34 cellular contexts compared by ENCODE assay signal in the genomic region with DNA sequence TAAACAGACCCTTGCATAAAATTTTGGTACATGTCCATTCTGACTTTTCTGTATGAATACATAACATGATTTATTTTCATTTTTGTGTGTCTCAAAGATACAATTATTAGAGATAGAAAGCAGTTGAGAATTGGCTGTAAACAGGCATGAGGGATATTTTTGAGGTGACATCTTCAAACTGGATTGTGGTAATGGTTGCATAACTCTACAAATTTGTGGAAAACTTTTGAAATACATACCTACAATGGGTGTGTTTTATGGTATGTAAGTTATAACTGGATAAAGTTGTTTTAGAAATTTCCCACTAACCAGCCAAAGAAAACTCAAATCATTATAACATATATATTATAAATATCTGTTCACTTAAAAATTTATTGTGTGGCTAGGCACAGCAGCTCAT. TPM values are rescaled to one million over a fixed set of nuclear protein-coding genes. Genes with fewer than 3 reads are reported as not detected.
"Had no signal": no experiment of that assay in that cellular context is flagged by ENCODE, and none has a peak within 500 bp of the region (broad histone marks: within the 10 kb centered on the region; RNA-seq: fewer than 3 reads in every experiment).

No MANE protein-coding gene starts in this region.

- H3K36me3 Mint-ChIP-seq: activated CD4-positive, alpha-beta memory T cell treated with anti-CD3 and anti-CD28 coated beads for 36 hours; activated CD8-positive, alpha-beta memory T cell treated with anti-CD3 and anti-CD28 coated beads, Interleukin-2, amount 10 ng/mL, durations not matched to agents 7 days and 5 days; activated naive CD4-positive, alpha-beta T cell treated with anti-CD3 and anti-CD28 coated beads, Interleukin-2, amount 50 U/mL, for 24 hours; activated naive CD8-positive, alpha-beta T cell treated with anti-CD3 and anti-CD28 coated beads for 36 hours had no signal

- H3K27me3 ChIP-seq: brain microvascular endothelial cell, esophagus squamous epithelium, gastroesophageal sphincter, heart right ventricle, hepatocyte had no signal

- H3K4me1 Mint-ChIP-seq: activated CD4-positive, alpha-beta T cell treated with anti-CD3 and anti-CD28 coated beads for 36 hours; activated CD4-positive, alpha-beta T cell treated with anti-CD3 and anti-CD28 coated beads, Interleukin-2, amount 10 ng/mL, durations not matched to agents 24 days and 14 days; activated CD8-positive, alpha-beta memory T cell treated with anti-CD3 and anti-CD28 coated beads, Interleukin-2, amount 10 ng/mL, durations not matched to agents 7 days and 5 days; activated naive CD4-positive, alpha-beta T cell treated with anti-CD3 and anti-CD28 coated beads, Interleukin-2, amount 50 U/mL, for 24 hours; activated naive CD8-positive, alpha-beta T cell treated with anti-CD3 and anti-CD28 coated beads for 36 hours; activated naive CD8-positive, alpha-beta T cell treated with anti-CD3 and anti-CD28 coated beads, Interleukin-2, amount 50 U/mL, for 24 hours; central memory CD8-positive, alpha-beta T cell had no signal

- H3K27ac ChIP-seq: brain microvascular endothelial cell, coronary artery, dorsolateral prefrontal cortex, epithelial cell of prostate, esophagus squamous epithelium, gastroesophageal sphincter, heart right ventricle, hepatocyte had no signal

- H3K79me2 ChIP-seq: hepatocyte had no signal

- H3K9me3 ChIP-seq: esophagus squamous epithelium, gastroesophageal sphincter, heart right ventricle had no signal

- H3K4me3 ChIP-seq: coronary artery, dorsolateral prefrontal cortex, esophagus squamous epithelium, gastroesophageal sphincter, heart right ventricle, hepatocyte had no signal

- DNase-seq: activated CD4-positive, alpha-beta memory T cell treated with anti-CD3 and anti-CD28 coated beads for 36 hours; activated CD4-positive, alpha-beta T cell treated with anti-CD3 and anti-CD28 coated beads for 36 hours; activated CD4-positive, alpha-beta T cell treated with anti-CD3 and anti-CD28 coated beads, Interleukin-2, amount 10 ng/mL, durations not matched to agents 24 days and 14 days; activated CD4-positive, CD25-positive, alpha-beta regulatory T cell; activated CD4-positive, CD25-positive, alpha-beta regulatory T cell treated with anti-CD3 and anti-CD28 coated beads, Interleukin-2, amount 50 U/mL, for 72 hours; activated CD8-positive, alpha-beta memory T cell treated with anti-CD3 and anti-CD28 coated beads, Interleukin-2, amount 10 ng/mL, durations not matched to agents 7 days and 5 days; activated CD8-positive, alpha-beta memory T cell treated with anti-CD3 and anti-CD28 coated beads, Interleukin-2, amount 50 U/mL, for 4 hours; activated CD8-positive, alpha-beta T cell treated with anti-CD3 and anti-CD28 coated beads, Interleukin-2, amount 10 ng/mL, durations not matched to agents 7 days and 5 days; activated effector memory CD4-positive, alpha-beta T cell treated with anti-CD3 and anti-CD28 coated beads, Interleukin-2, amount 50 U/mL, for 16 hours; activated naive CD4-positive, alpha-beta T cell treated with anti-CD3 and anti-CD28 coated beads for 36 hours; activated naive CD8-positive, alpha-beta T cell treated with anti-CD3 and anti-CD28 coated beads for 36 hours; activated naive CD8-positive, alpha-beta T cell treated with anti-CD3 and anti-CD28 coated beads, Interleukin-2, amount 50 U/mL, for 24 hours; activated T-cell treated with anti-CD3 and anti-CD28 coated beads, Interleukin-2, amount 50 U/mL, for 1 hour; activated T-cell treated with anti-CD3 and anti-CD28 coated beads, Interleukin-2, amount 50 U/mL, for 48 hours; amniotic stem cell; anterior cingulate cortex; brain microvascular endothelial cell; dorsolateral prefrontal cortex; effector memory CD4-positive, alpha-beta T cell; endodermal cell; esophagus squamous epithelium; foreskin melanocyte; heart right ventricle; T-helper 2 cell had no signal

- H3K27ac Mint-ChIP-seq: activated CD4-positive, alpha-beta memory T cell treated with anti-CD3 and anti-CD28 coated beads for 36 hours; activated CD4-positive, alpha-beta T cell treated with anti-CD3 and anti-CD28 coated beads for 36 hours; activated CD4-positive, alpha-beta T cell treated with anti-CD3 and anti-CD28 coated beads, Interleukin-2, amount 10 ng/mL, durations not matched to agents 24 days and 14 days; activated CD8-positive, alpha-beta memory T cell treated with anti-CD3 and anti-CD28 coated beads, Interleukin-2, amount 10 ng/mL, durations not matched to agents 7 days and 5 days; activated CD8-positive, alpha-beta T cell treated with anti-CD3 and anti-CD28 coated beads, Interleukin-2, amount 10 ng/mL, durations not matched to agents 7 days and 5 days; activated naive CD4-positive, alpha-beta T cell treated with anti-CD3 and anti-CD28 coated beads for 36 hours; activated naive CD4-positive, alpha-beta T cell treated with anti-CD3 and anti-CD28 coated beads, Interleukin-2, amount 50 U/mL, for 24 hours; activated naive CD8-positive, alpha-beta T cell treated with anti-CD3 and anti-CD28 coated beads for 36 hours; activated naive CD8-positive, alpha-beta T cell treated with anti-CD3 and anti-CD28 coated beads, Interleukin-2, amount 50 U/mL, for 24 hours; activated T-helper 1 cell treated with anti-CD3 and anti-CD28 coated beads, Interleukin-12 subunit alpha, Interleukin-12 subunit beta, Interleukin-2, Interleukin-4 antibody, amounts not matched to agents 30 ng/mL and 10 ng/mL and 1 ng/mL, durations not matched to agents 14 hours and 24 hours and 36 hours; activated T-helper 2 cell treated with anti-CD3 and anti-CD28 coated beads, Interferon-gamma antibody, Interleukin-2, Interleukin-4, amounts not matched to agents 10 μg/mL and 5 μg/mL and 100 μg/mL, durations not matched to agents 14 hours and 24 hours and 36 hours; dendritic cell treated with granulocyte-macrophage colony-stimulating factor and Interleukin-4, amounts not matched to agents 40 ng/mL and 50 ng/mL, for 4 days; endodermal cell had no signal

- ATAC-seq: activated CD4-positive, alpha-beta T cell treated with anti-CD3 and anti-CD28 coated beads for 36 hours; activated CD8-positive, alpha-beta memory T cell treated with anti-CD3 and anti-CD28 coated beads, Interleukin-2, amount 10 ng/mL, durations not matched to agents 7 days and 5 days; activated CD8-positive, alpha-beta T cell treated with anti-CD3 and anti-CD28 coated beads, Interleukin-2, amount 10 ng/mL, durations not matched to agents 7 days and 5 days; activated naive CD8-positive, alpha-beta T cell treated with anti-CD3 and anti-CD28 coated beads, Interleukin-2, amount 50 U/mL, for 24 hours; gastroesophageal sphincter; heart right ventricle had no signal

- H3K36me3 ChIP-seq: brain microvascular endothelial cell, esophagus squamous epithelium, gastroesophageal sphincter, heart right ventricle had no signal

- H3K4me3 Mint-ChIP-seq: activated CD4-positive, alpha-beta memory T cell treated with anti-CD3 and anti-CD28 coated beads for 36 hours; activated CD4-positive, alpha-beta T cell treated with anti-CD3 and anti-CD28 coated beads for 36 hours; activated CD4-positive, alpha-beta T cell treated with anti-CD3 and anti-CD28 coated beads, Interleukin-2, amount 10 ng/mL, durations not matched to agents 24 days and 14 days; activated CD8-positive, alpha-beta memory T cell treated with anti-CD3 and anti-CD28 coated beads, Interleukin-2, amount 10 ng/mL, durations not matched to agents 7 days and 5 days; activated CD8-positive, alpha-beta T cell treated with anti-CD3 and anti-CD28 coated beads, Interleukin-2, amount 10 ng/mL, durations not matched to agents 7 days and 5 days; activated naive CD4-positive, alpha-beta T cell treated with anti-CD3 and anti-CD28 coated beads for 36 hours; activated naive CD4-positive, alpha-beta T cell treated with anti-CD3 and anti-CD28 coated beads, Interleukin-2, amount 50 U/mL, for 24 hours; activated naive CD8-positive, alpha-beta T cell treated with anti-CD3 and anti-CD28 coated beads for 36 hours; activated naive CD8-positive, alpha-beta T cell treated with anti-CD3 and anti-CD28 coated beads, Interleukin-2, amount 50 U/mL, for 24 hours; activated T-helper 1 cell treated with anti-CD3 and anti-CD28 coated beads, Interleukin-12 subunit alpha, Interleukin-12 subunit beta, Interleukin-2, Interleukin-4 antibody, amounts not matched to agents 30 ng/mL and 10 ng/mL and 1 ng/mL, durations not matched to agents 14 hours and 24 hours and 36 hours; central memory CD8-positive, alpha-beta T cell; dendritic cell treated with granulocyte-macrophage colony-stimulating factor and Interleukin-4, amounts not matched to agents 40 ng/mL and 50 ng/mL, for 4 days; endodermal cell had no signal

- H2AFZ ChIP-seq: hepatocyte had no signal

- H3K4me1 ChIP-seq: esophagus squamous epithelium, gastroesophageal sphincter had no signal

- H3K9me3 Mint-ChIP-seq: activated CD4-positive, alpha-beta memory T cell treated with anti-CD3 and anti-CD28 coated beads for 36 hours; activated CD4-positive, alpha-beta T cell treated with anti-CD3 and anti-CD28 coated beads, Interleukin-2, amount 10 ng/mL, durations not matched to agents 24 days and 14 days; activated naive CD4-positive, alpha-beta T cell treated with anti-CD3 and anti-CD28 coated beads for 36 hours; activated naive CD8-positive, alpha-beta T cell treated with anti-CD3 and anti-CD28 coated beads for 36 hours; activated naive CD8-positive, alpha-beta T cell treated with anti-CD3 and anti-CD28 coated beads, Interleukin-2, amount 50 U/mL, for 24 hours; activated T-helper 1 cell treated with anti-CD3 and anti-CD28 coated beads, Interleukin-12 subunit alpha, Interleukin-12 subunit beta, Interleukin-2, Interleukin-4 antibody, amounts not matched to agents 30 ng/mL and 10 ng/mL and 1 ng/mL, durations not matched to agents 14 hours and 24 hours and 36 hours; activated T-helper 2 cell treated with anti-CD3 and anti-CD28 coated beads, Interferon-gamma antibody, Interleukin-2, Interleukin-4, amounts not matched to agents 10 μg/mL and 5 μg/mL and 100 μg/mL, durations not matched to agents 14 hours and 24 hours and 36 hours; central memory CD8-positive, alpha-beta T cell; endodermal cell had no signal

- H3K27me3 Mint-ChIP-seq: activated CD4-positive, alpha-beta T cell treated with anti-CD3 and anti-CD28 coated beads, Interleukin-2, amount 10 ng/mL, durations not matched to agents 24 days and 14 days; dendritic cell treated with granulocyte-macrophage colony-stimulating factor and Interleukin-4, amounts not matched to agents 40 ng/mL and 50 ng/mL, for 4 days had no signal

- H3K4me2 ChIP-seq: hepatocyte had no signal

RNA-seq across cellular contexts. Expression of gene GREB1L, which starts 39.6 kb away (rescaled TPM):
- total RNA-seq: activated CD4-positive, alpha-beta memory T cell treated with anti-CD3 and anti-CD28 coated beads for 36 hours; activated CD4-positive, alpha-beta T cell treated with anti-CD3 and anti-CD28 coated beads for 36 hours; activated CD4-positive, alpha-beta T cell treated with anti-CD3 and anti-CD28 coated beads, Interleukin-2, amount 10 ng/mL, durations not matched to agents 24 days and 14 days; activated CD8-positive, alpha-beta memory T cell treated with anti-CD3 and anti-CD28 coated beads for 36 hours; activated CD8-positive, alpha-beta memory T cell treated with anti-CD3 and anti-CD28 coated beads, Interleukin-2, amount 10 ng/mL, durations not matched to agents 7 days and 5 days; activated CD8-positive, alpha-beta T cell treated with anti-CD3 and anti-CD28 coated beads, Interleukin-2, amount 10 ng/mL, durations not matched to agents 7 days and 5 days; activated naive CD4-positive, alpha-beta T cell treated with anti-CD3 and anti-CD28 coated beads for 36 hours; activated naive CD8-positive, alpha-beta T cell treated with anti-CD3 and anti-CD28 coated beads for 36 hours; activated T-helper 1 cell treated with anti-CD3 and anti-CD28 coated beads, Interleukin-12 subunit alpha, Interleukin-12 subunit beta, Interleukin-2, Interleukin-4 antibody, amounts not matched to agents 30 ng/mL and 10 ng/mL and 1 ng/mL, durations not matched to agents 14 hours and 24 hours and 36 hours; activated T-helper 2 cell treated with anti-CD3 and anti-CD28 coated beads, Interferon-gamma antibody, Interleukin-2, Interleukin-4, amounts not matched to agents 10 μg/mL and 5 μg/mL and 100 μg/mL, durations not matched to agents 14 hours and 24 hours and 36 hours had no signal
